22 cellular contexts compared by ENCODE assay signal in the genomic region with DNA sequence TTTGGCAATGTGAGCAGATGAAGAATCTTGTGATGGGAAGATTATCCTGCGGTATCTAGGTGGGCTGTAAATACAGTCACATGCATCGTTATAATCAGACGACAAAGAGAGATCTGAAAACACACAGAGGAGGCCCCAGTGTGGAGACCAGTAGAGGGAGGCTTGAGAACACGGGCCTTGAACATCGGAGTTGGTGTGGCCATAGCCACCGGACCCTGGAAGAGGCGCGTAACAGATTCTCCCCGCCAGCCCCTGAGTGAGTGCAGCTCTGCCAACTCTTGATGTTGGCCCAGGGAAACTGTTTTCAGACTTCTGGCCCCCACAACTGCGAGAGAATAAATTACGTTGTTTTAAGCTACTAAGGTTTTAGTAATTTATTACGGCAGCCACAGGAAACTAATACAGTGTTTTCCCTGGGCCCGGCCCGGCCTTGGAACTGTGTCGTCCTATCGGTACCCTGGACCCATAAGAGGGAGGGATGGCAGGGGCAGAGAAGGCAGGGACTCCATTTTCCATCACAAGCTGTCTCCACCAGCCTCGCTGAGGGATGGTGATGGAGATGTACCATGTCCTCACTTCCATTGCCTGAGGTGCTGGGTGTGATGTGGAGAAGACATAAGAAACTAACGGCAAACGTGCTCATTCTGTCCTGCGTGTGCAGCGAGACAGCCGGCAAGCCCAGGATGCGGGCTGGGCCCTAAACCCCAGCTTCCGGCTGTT.
"Had no signal": no experiment of that assay in that cellular context is flagged by ENCODE, and none has a peak within 500 bp of the region (broad histone marks: within the 10 kb centered on the region; RNA-seq: fewer than 3 reads in every experiment).

No MANE protein-coding gene starts in this region.

- H3K9me3 ChIP-seq: SJSA1 had no signal

- DNase-seq: IMR-90, Kasumi-1, KG1, MM.1S, NCI-H1092 treated with DMSO at 0.1 percent for 48 hours, NCI-H1436, NCI-H187, NCI-H2029, NCI-H2081 treated with DMSO at 0.1 percent for 48 hours, NCI-H2171, NCI-H226, NCI-H446, NCI-H510A, NCI-H524 treated with DMSO at 0.1 percent for 48 hours, NCI-H69, NCI-H774, Right ventricle myocardium superior, RPMI8226, SIG-M5 had no signal

- H3K27ac ChIP-seq: SJSA1, SK-N-MC had no signal

- H3K4me3 ChIP-seq: SJSA1, SK-N-MC had no signal

- H3K36me3 ChIP-seq: SJSA1 had no signal

- ATAC-seq: HepG2 had no signal

- H3K4me1 ChIP-seq: SJSA1 had no signal
